Comparison of ENCODE assay signal across 8 cellular contexts in genomic region chr9:93453047-93453914, GRCh38. TPM values are rescaled to one million over a fixed set of nuclear protein-coding genes. Genes with fewer than 3 reads are reported as not detected.
DNase-seq lines count a peak whose midpoint lies in the region; ATAC-seq and TF ChIP-seq lines count a peak whose summit lies in the region.

FAM120AOS (minus strand) TSS chr9:93453581; CDS start chr9:93452709, 872 bp downstream.

- H3K4me1 ChIP-seq in adrenal gland (replicated peaks in 1 of 2) (peaks cover 12 to 54% of the 10 kb centered on the region in 2 donors), heart left ventricle (peaks cover under 1 to 66% (median 43%) of the 10 kb centered on the region in 12 donors)

- peaks cover 27% of the 10 kb centered on the region for H3K4me1 Mint-ChIP-seq in type B pancreatic cell (ENCODE audit: unreplicated experiment)

- peak in 1 of 2 donors; percentile 69 for TF ChIP-seq POLR2A in adrenal gland (IDR thresholded peaks at IDR 0.05)
- TF ChIP-seq POLR2A in heart left ventricle (IDR thresholded peaks at IDR 0.05): peak; percentile 10 to 68

- peaks cover 0 to 13% of the 10 kb centered on the region in 2 donors for H3K36me3 ChIP-seq in adrenal gland (replicated peaks in 1 of 2)
- peaks cover 0 to 18% (median 16%) of the 10 kb centered on the region in 9 donors for H3K36me3 ChIP-seq in heart left ventricle

- H3K9me3 ChIP-seq in adrenal gland (replicated peaks in 1 of 3) (no peaks in the 10 kb centered on the region), heart left ventricle (no peaks in the 10 kb centered on the region)

- H3K4me3 ChIP-seq in GM12865 (ENCODE audit: low read depth, low read length) (peak within 1 kb of the TSS; percentile 74), adrenal gland (peak within 1 kb of the TSS; percentile 28 to 83 (median 69)), heart left ventricle (peak within 1 kb of the TSS; percentile 68 to 99 (median 93))

- H3K9me3 Mint-ChIP-seq in type B pancreatic cell: no peaks in the 10 kb centered on the region

- peaks cover 11% of the 10 kb centered on the region for H3K36me3 Mint-ChIP-seq in type B pancreatic cell

- peak; percentile 95 for DNase-seq in GM12865 (ENCODE audit: low read depth)
- DNase-seq in NCI-H1436 (lab: John Stamatoyannopoulos, UW): peak; percentile 89
- DNase-seq in T-helper 1 cell: peak; percentile 73 to 88 (median 82)
- DNase-seq in adrenal gland: peak; percentile 87 to 97 (median 94)
- peak; percentile 93 to 96 (median 94) for DNase-seq in heart left ventricle
- peak; percentile 98 for DNase-seq in pons (ENCODE audit: low spot score)
- peak; percentile 85 for DNase-seq in type B pancreatic cell (ENCODE audit: extremely low spot score, unreplicated experiment)

- H3K27ac ChIP-seq in adrenal gland (peak within 1 kb of the TSS; percentile 65 to 99 (median 92)), heart left ventricle (peak within 1 kb of the TSS; percentile 77 to 97 (median 96))

- H3K27me3 Mint-ChIP-seq in type B pancreatic cell: no peaks in the 10 kb centered on the region

- H3K27me3 ChIP-seq in adrenal gland (no peaks in the 10 kb centered on the region), heart left ventricle (no peaks in the 10 kb centered on the region)

- intact Hi-C loops in adrenal gland (cut with DNase I): loop anchor here (5.0 to 10.0 kb wide), 3 partner anchors 59 to 114 kb away; no protein-coding TSS in a partner anchor
- intact Hi-C loops in heart left ventricle (cut with DNase I): loop anchor here in 9 of 10 donors (2.0 to 10.0 kb wide), 10 partner anchors 49 to 356 kb away; partner anchors contain the start of genes CARD19 (in 2 of the 9) and NINJ1 (in 1 of the 9)

- no peak for TF ChIP-seq CTCF in GM12865 (IDR thresholded peaks at IDR 0.05; ENCODE audit: insufficient read depth, low read depth, low read length, missing control alignments)
- TF ChIP-seq CTCF in adrenal gland (IDR thresholded peaks at IDR 0.05): no peak
- no peak for TF ChIP-seq CTCF in heart left ventricle (IDR thresholded peaks at IDR 0.05)
- no peak for TF ChIP-seq CTCF in type B pancreatic cell (conservative IDR thresholded peaks at IDR 0.05)

- ATAC-seq in HG02763 (IDR thresholded peaks at IDR 0.05; ENCODE audit: unreplicated experiment) (peak; percentile 64), heart left ventricle (peak; percentile 87 to 96 (median 88))

- H3K27ac Mint-ChIP-seq in type B pancreatic cell: peak within 1 kb of the TSS; percentile 96

- H3K4me3 Mint-ChIP-seq in type B pancreatic cell: peak within 1 kb of the TSS; percentile 96

- 0 to 1% (median 0%) methylated on average over 29 to 34 of the region's 34 CpGs for WGBS in adrenal gland, 4 donors
- WGBS in heart left ventricle, 4 donors: 0 to 1% (median 0%) methylated on average over 34 of the region's 34 CpGs

RNA-seq across cellular contexts. Expression of gene FAM120AOS, which starts in this region (rescaled TPM):
- total RNA-seq in adrenal gland (10 to 100 TPM; 40.6 to 56.1 (median 47.2) TPM), heart left ventricle (10 to 100 TPM; 27.2 to 38.8 (median 33.7) TPM), type B pancreatic cell (ENCODE audit: low replicate concordance) (42.1 and 46.7 TPM in 2 replicates)
- polyA plus RNA-seq in adrenal gland (10 to 100 TPM; 26.2 to 62.6 (median 26.9) TPM), heart left ventricle (10 to 100 TPM; 22.2 to 30.0 TPM)

Comparison
In these comparisons a context has a peak if more than half of its experiments do, and no peak if none do; other contexts are left out.
1. Peak in every context shown above with its lines: DNase-seq, ATAC-seq, H3K4me3 ChIP-seq and H3K27ac ChIP-seq.